14 cellular contexts compared by ENCODE assay signal in genomic region chr1:207634293-207634692, GRCh38. TPM values are rescaled to one million over a fixed set of nuclear protein-coding genes. Genes with fewer than 3 reads are reported as not detected.
"Had no signal": no experiment of that assay in that cellular context is flagged by ENCODE, and none has a peak within 500 bp of the region (broad histone marks: within the 10 kb centered on the region; RNA-seq: fewer than 3 reads in every experiment).

No MANE protein-coding gene starts in this region.

RNA-seq across cellular contexts. Expression of gene CR1L, which starts 10.6 kb away (rescaled TPM):
- total RNA-seq: activated CD8-positive, alpha-beta T cell treated with anti-CD3 and anti-CD28 coated beads for 36 hours; activated T-cell treated with anti-CD3 and anti-CD28 coated beads, Interleukin-2, amount 50 U/mL, for 4 hours; astrocyte; bronchial epithelial cell; cardiac septum; endothelial cell of umbilical vein; esophagus squamous epithelium; fibroblast of lung; fibroblast of villous mesenchyme; gastroesophageal sphincter; glomerular endothelial cell; T-helper 2 cell treated with Interferon-gamma antibody and Interleukin-4, amounts not matched to agents 100 ng/mL and 5 ng/mL, for 36 hours had no signal
- polyA plus RNA-seq: adipose tissue, endothelial cell of umbilical vein, esophagus, fibroblast of lung had no signal
